In genomic region chr13:20901668-20902437, GRCh38 we compare ENCODE assay signal across 1 cellular context.
TF ChIP-seq lines count a peak whose summit lies in the region.

No MANE protein-coding gene starts in this region.

TF ChIP-seq in HepG2, 621 proteins besides CTCF, POLR2A, EP300 and RAD21 (continued from another document and continues in another):
- TF ChIP-seq, protein P1, sequence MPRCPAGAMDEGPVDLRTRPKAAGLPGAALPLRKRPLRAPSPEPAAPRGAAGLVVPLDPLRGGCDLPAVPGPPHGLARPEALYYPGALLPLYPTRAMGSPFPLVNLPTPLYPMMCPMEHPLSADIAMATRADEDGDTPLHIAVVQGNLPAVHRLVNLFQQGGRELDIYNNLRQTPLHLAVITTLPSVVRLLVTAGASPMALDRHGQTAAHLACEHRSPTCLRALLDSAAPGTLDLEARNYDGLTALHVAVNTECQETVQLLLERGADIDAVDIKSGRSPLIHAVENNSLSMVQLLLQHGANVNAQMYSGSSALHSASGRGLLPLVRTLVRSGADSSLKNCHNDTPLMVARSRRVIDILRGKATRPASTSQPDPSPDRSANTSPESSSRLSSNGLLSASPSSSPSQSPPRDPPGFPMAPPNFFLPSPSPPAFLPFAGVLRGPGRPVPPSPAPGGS (CRISPR knock-in tag; IDR thresholded peaks at IDR 0.05): no peak
- TF ChIP-seq TBX2 (CRISPR knock-in tag; IDR thresholded peaks at IDR 0.05; ENCODE audit: borderline replicate concordance) (no peak), TGIF2 (CRISPR knock-in tag; IDR thresholded peaks at IDR 0.05) (peak; percentile 57; the same call in 1 of the 2 replicates), ZFAT (CRISPR knock-in tag; conservative IDR thresholded peaks at IDR 0.05) (no peak), ZNF547 (CRISPR knock-in tag; IDR thresholded peaks at IDR 0.05) (no peak), ETV6 (CRISPR knock-in tag; conservative IDR thresholded peaks at IDR 0.05) (no peak), IRX3 (CRISPR knock-in tag; IDR thresholded peaks at IDR 0.05; ENCODE audit: borderline replicate concordance, low read depth) (no peak), ZNF691 (CRISPR knock-in tag; IDR thresholded peaks at IDR 0.05; ENCODE audit: borderline replicate concordance, low read depth) (no peak), ZNF672 (CRISPR knock-in tag; IDR thresholded peaks at IDR 0.05) (no peak), CBFB (CRISPR knock-in tag; IDR thresholded peaks at IDR 0.05) (no peak), GATAD2A (CRISPR knock-in tag; IDR thresholded peaks at IDR 0.05) (no peak; the same call in 1 of the 2 replicates), ZNF556 (CRISPR knock-in tag; IDR thresholded peaks at IDR 0.05; ENCODE audit: borderline replicate concordance) (0 out of 2 replicates have a peak, but pooled peaks have one; percentile 10), ZNF350 (CRISPR knock-in tag; IDR thresholded peaks at IDR 0.05; ENCODE audit: borderline replicate concordance, low read depth) (0 out of 2 replicates have a peak, but pooled peaks have one; percentile 39), PATZ1 (CRISPR knock-in tag; IDR thresholded peaks at IDR 0.05) (no peak), ZNF800 (CRISPR knock-in tag; IDR thresholded peaks at IDR 0.05) (no peak), ZSCAN22 (CRISPR knock-in tag; IDR thresholded peaks at IDR 0.05) (no peak), CHD4 (IDR thresholded peaks at IDR 0.05; ENCODE audit: borderline replicate concordance, low read length) (no peak), ZNF234 (CRISPR knock-in tag; conservative IDR thresholded peaks at IDR 0.05) (no peak), GLI4 (CRISPR knock-in tag; IDR thresholded peaks at IDR 0.05; ENCODE audit: borderline replicate concordance) (no peak), SMAD9 (CRISPR knock-in tag; IDR thresholded peaks at IDR 0.05) (no peak), ZFYVE20 (CRISPR knock-in tag; IDR thresholded peaks at IDR 0.05; ENCODE audit: borderline replicate concordance, low read depth) (no peak), NFYC (CRISPR knock-in tag; IDR thresholded peaks at IDR 0.05) (no peak), KDM4B (CRISPR knock-in tag; IDR thresholded peaks at IDR 0.05) (peak; percentile 74; the same call in 1 of the 2 replicates), KLF9 (CRISPR knock-in tag; IDR thresholded peaks at IDR 0.05; ENCODE audit: low read depth) (no peak), REL (CRISPR knock-in tag; conservative IDR thresholded peaks at IDR 0.05) (0 out of 2 replicates have a peak, but pooled peaks have one; percentile 11), RXRB (CRISPR knock-in tag; IDR thresholded peaks at IDR 0.05; ENCODE audit: borderline replicate concordance) (no peak), IKZF5 (CRISPR knock-in tag; IDR thresholded peaks at IDR 0.05) (no peak), ZNF720 (CRISPR knock-in tag; IDR thresholded peaks at IDR 0.05) (no peak), ASH2L (IDR thresholded peaks at IDR 0.05; ENCODE audit: insufficient read length, low read depth, low read length) (no peak), NR2F1 (CRISPR knock-in tag; IDR thresholded peaks at IDR 0.05) (no peak), PHF20 (CRISPR knock-in tag; IDR thresholded peaks at IDR 0.05) (no peak), PHF21A (CRISPR knock-in tag; IDR thresholded peaks at IDR 0.05) (no peak), SALL2 (CRISPR knock-in tag; IDR thresholded peaks at IDR 0.05) (0 out of 2 replicates have a peak, but pooled peaks have one; percentile 8), NONO (IDR thresholded peaks at IDR 0.05) (no peak), NONO (CRISPR knock-in tag; conservative IDR thresholded peaks at IDR 0.05) (no peak), ZSCAN20 (CRISPR knock-in tag; IDR thresholded peaks at IDR 0.05; ENCODE audit: borderline replicate concordance) (no peak), ZNF33A (CRISPR knock-in tag; IDR thresholded peaks at IDR 0.05; ENCODE audit: borderline replicate concordance) (no peak), ZSCAN12 (CRISPR knock-in tag; IDR thresholded peaks at IDR 0.05) (no peak), ZNF784 (CRISPR knock-in tag; IDR thresholded peaks at IDR 0.05; ENCODE audit: borderline replicate concordance) (no peak), HIVEP1 (CRISPR knock-in tag; IDR thresholded peaks at IDR 0.05) (no peak), ZNF850 (CRISPR knock-in tag; conservative IDR thresholded peaks at IDR 0.05) (no peak), KAT7 (CRISPR knock-in tag; IDR thresholded peaks at IDR 0.05; ENCODE audit: borderline replicate concordance) (peak; percentile 68; the same call in 1 of the 2 replicates), ZNF562 (CRISPR knock-in tag; IDR thresholded peaks at IDR 0.05; ENCODE audit: borderline replicate concordance) (no peak), ZBTB3 (CRISPR knock-in tag; IDR thresholded peaks at IDR 0.05; ENCODE audit: borderline replicate concordance, low read depth) (no peak)
- TF ChIP-seq, protein P2, sequence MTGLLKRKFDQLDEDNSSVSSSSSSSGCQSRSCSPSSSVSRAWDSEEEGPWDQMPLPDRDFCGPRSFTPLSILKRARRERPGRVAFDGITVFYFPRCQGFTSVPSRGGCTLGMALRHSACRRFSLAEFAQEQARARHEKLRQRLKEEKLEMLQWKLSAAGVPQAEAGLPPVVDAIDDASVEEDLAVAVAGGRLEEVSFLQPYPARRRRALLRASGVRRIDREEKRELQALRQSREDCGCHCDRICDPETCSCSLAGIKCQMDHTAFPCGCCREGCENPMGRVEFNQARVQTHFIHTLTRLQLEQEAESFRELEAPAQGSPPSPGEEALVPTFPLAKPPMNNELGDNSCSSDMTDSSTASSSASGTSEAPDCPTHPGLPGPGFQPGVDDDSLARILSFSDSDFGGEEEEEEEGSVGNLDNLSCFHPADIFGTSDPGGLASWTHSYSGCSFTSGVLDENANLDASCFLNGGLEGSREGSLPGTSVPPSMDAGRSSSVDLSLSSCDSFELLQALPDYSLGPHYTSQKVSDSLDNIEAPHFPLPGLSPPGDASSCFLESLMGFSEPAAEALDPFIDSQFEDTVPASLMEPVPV (CRISPR knock-in tag; IDR thresholded peaks at IDR 0.05): no peak
- TF ChIP-seq, protein P3, sequence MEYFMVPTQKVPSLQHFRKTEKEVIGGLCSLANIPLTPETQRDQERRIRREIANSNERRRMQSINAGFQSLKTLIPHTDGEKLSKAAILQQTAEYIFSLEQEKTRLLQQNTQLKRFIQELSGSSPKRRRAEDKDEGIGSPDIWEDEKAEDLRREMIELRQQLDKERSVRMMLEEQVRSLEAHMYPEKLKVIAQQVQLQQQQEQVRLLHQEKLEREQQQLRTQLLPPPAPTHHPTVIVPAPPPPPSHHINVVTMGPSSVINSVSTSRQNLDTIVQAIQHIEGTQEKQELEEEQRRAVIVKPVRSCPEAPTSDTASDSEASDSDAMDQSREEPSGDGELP (IDR thresholded peaks at IDR 0.05; ENCODE audit: borderline replicate concordance, low read depth): 0 out of 2 replicates have a peak, but pooled peaks have one; percentile 7
- TF ChIP-seq, protein P4, sequence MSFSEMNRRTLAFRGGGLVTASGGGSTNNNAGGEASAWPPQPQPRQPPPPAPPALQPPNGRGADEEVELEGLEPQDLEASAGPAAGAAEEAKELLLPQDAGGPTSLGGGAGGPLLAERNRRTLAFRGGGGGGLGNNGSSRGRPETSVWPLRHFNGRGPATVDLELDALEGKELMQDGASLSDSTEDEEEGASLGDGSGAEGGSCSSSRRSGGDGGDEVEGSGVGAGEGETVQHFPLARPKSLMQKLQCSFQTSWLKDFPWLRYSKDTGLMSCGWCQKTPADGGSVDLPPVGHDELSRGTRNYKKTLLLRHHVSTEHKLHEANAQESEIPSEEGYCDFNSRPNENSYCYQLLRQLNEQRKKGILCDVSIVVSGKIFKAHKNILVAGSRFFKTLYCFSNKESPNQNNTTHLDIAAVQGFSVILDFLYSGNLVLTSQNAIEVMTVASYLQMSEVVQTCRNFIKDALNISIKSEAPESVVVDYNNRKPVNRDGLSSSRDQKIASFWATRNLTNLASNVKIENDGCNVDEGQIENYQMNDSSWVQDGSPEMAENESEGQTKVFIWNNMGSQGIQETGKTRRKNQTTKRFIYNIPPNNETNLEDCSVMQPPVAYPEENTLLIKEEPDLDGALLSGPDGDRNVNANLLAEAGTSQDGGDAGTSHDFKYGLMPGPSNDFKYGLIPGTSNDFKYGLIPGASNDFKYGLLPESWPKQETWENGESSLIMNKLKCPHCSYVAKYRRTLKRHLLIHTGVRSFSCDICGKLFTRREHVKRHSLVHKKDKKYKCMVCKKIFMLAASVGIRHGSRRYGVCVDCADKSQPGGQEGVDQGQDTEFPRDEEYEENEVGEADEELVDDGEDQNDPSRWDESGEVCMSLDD (CRISPR knock-in tag; IDR thresholded peaks at IDR 0.05; ENCODE audit: borderline replicate concordance): peak; percentile 38; the same call in 1 of the 2 replicates
